ENCODE assay signal across 8 cellular contexts in genomic region chr2:85390941-85391669, GRCh38. TPM values are rescaled to one million over a fixed set of nuclear protein-coding genes. Genes with fewer than 3 reads are reported as not detected.
DNase-seq lines count a peak whose midpoint lies in the region; ATAC-seq, FAIRE-seq and TF ChIP-seq lines count a peak whose summit lies in the region.

No MANE protein-coding gene starts in this region.

- 74 to 82% methylated on average over 11 of the region's 11 CpGs for WGBS in pancreas, 2 donors

- ATAC-seq in pancreas (peak; percentile 66 to 86 (median 81)), upper lobe of right lung (peak; percentile 80), HG03354 (IDR thresholded peaks at IDR 0.05; ENCODE audit: poor library complexity, severe bottlenecking, unreplicated experiment) (no peak), HG02885 (IDR thresholded peaks at IDR 0.05; ENCODE audit: poor library complexity, unreplicated experiment) (no peak)

- no peak for FAIRE-seq in pancreas (lab: Jason Lieb, UNC)

- H3K27ac ChIP-seq in pancreas (no peak overlapping the region), upper lobe of right lung (no peak overlapping the region)

- H3K4me1 ChIP-seq in pancreas (peaks cover 0 to 1% (median 0%) of the 10 kb centered on the region in 3 donors), upper lobe of right lung (peaks cover under 1% of the 10 kb centered on the region)

- H3K9me3 ChIP-seq in pancreas: no peaks in the 10 kb centered on the region
- H3K9me3 ChIP-seq in upper lobe of right lung: no peaks in the 10 kb centered on the region

- DNase-seq in NCI-H1694 treated with DMSO at 0.1 percent for 48 hours (lab: John Stamatoyannopoulos, UW): peak; percentile 50
- peak; percentile 37 to 59 for DNase-seq in activated CD8-positive, alpha-beta memory T cell treated with anti-CD3 and anti-CD28 coated beads for 4 hours (ENCODE audit: low read depth in 2 of 2)
- DNase-seq in epithelial cell of esophagus (ENCODE audit: low read depth): peak; percentile 60
- peak in 5 of 6 donors; percentile 46 to 86 (median 69) for DNase-seq in pancreas
- DNase-seq in upper lobe of right lung: peak; percentile 82

- H3K36me3 ChIP-seq in pancreas (no peaks in the 10 kb centered on the region), upper lobe of right lung (peaks cover 66% of the 10 kb centered on the region)

- peak; percentile 89 for TF ChIP-seq CTCF in GM12872 (IDR thresholded peaks at IDR 0.05; ENCODE audit: insufficient read depth, low read depth, low read length)
- TF ChIP-seq CTCF in epithelial cell of esophagus (IDR thresholded peaks at IDR 0.05; ENCODE audit: insufficient read depth, low read depth, low read length, missing control alignments): peak; percentile 71
- peak; percentile 26 to 52 (median 36) for TF ChIP-seq CTCF in pancreas (IDR thresholded peaks at IDR 0.05)
- peak; percentile 67 for TF ChIP-seq CTCF in upper lobe of right lung (IDR thresholded peaks at IDR 0.05)

- intact Hi-C loops in pancreas (cut with DNase I) (no loop called here), upper lobe of right lung (cut with DNase I) (no loop called here)

- H3K27me3 ChIP-seq in pancreas (no peaks in the 10 kb centered on the region), upper lobe of right lung (no peaks in the 10 kb centered on the region)

- no peak overlapping the region for H3K4me3 ChIP-seq in epithelial cell of esophagus (ENCODE audit: low read length)
- H3K4me3 ChIP-seq in pancreas: no peak overlapping the region
- no peak overlapping the region for H3K4me3 ChIP-seq in upper lobe of right lung

RNA-seq across cellular contexts. Expression of gene CAPG, which starts 19.1 kb away (rescaled TPM):
- total RNA-seq in pancreas (100 to 1,000 TPM in 1 of 6 donors, 10 to 100 TPM in 5; 10.9 to 111 (median 29.0) TPM), upper lobe of right lung (419 TPM)
- 10 to 100 TPM; 37.6 to 41.3 TPM for polyA plus RNA-seq in pancreas

RNA-seq across cellular contexts. Expression of gene SH2D6, which starts 27.4 kb away (rescaled TPM):
- total RNA-seq in pancreas (1 to 10 TPM in 5 of 6 donors, under 1 TPM in 1; 0.70 to 9.7 (median 2.8) TPM), upper lobe of right lung (1.0 TPM)
- polyA plus RNA-seq in pancreas: 10 to 100 TPM; 21.3 to 28.1 TPM

RNA-seq across cellular contexts. Expression of gene ELMOD3, which starts 36.5 kb away (rescaled TPM):
- total RNA-seq in pancreas (10 to 100 TPM in 1 of 6 donors, 1 to 10 TPM in 5; 3.9 to 10.5 (median 6.6) TPM), upper lobe of right lung (22.0 TPM)
- polyA plus RNA-seq in pancreas: 10 to 100 TPM; 21.1 to 22.9 TPM

RNA-seq across cellular contexts. Expression of gene RETSAT, which starts 36.8 kb away (rescaled TPM):
- 10 to 100 TPM; 24.9 to 48.3 (median 35.0) TPM for total RNA-seq in pancreas
- 10 to 100 TPM; 20.7 to 22.1 TPM for polyA plus RNA-seq in pancreas
- 58.1 TPM for total RNA-seq in upper lobe of right lung

Comparison
In these comparisons a context has a peak if more than half of its experiments do, and no peak if none do; other contexts are left out.
1. CTCF ChIP-seq: peak in every context shown above with its lines; median percentile 89 in GM12872; 71 in epithelial cell of esophagus; 67 in upper lobe of right lung; 36 in pancreas.
2. ATAC-seq: peak in pancreas (4 of 4) and upper lobe of right lung (single experiment); none in HG03354 (single experiment) and HG02885 (single experiment).
3. Peak in every context shown above with its lines, with median percentiles within 50 percentile points of each other: DNase-seq.